ENCODE assay signal across 23 cellular contexts in genomic region chr9:134970198-134970597, GRCh38. TPM values are rescaled to one million over a fixed set of nuclear protein-coding genes. Genes with fewer than 3 reads are reported as not detected.
DNase-seq lines count a peak whose midpoint lies in the region; ATAC-seq, FAIRE-seq and TF ChIP-seq lines count a peak whose summit lies in the region.
"Had no signal": no experiment of that assay in that cellular context is flagged by ENCODE, and none has a peak within 500 bp of the region (broad histone marks: within the 10 kb centered on the region; RNA-seq: fewer than 3 reads in every experiment).

No MANE protein-coding gene starts in this region.

- in situ Hi-C loops in K562 (cut with MboI), result no loop called here

- FAIRE-seq in K562 (lab: Jason Lieb, UNC), result no peak
- FAIRE-seq: A549, D721Med, G401.6, GM12891, GM19239 had no signal

- intact Hi-C loops in K562 (cut with micrococcal nuclease), result no loop called here

- H3K4me3 ChIP-seq in HEK293 (ENCODE audit: low read depth, low read length), result no peak overlapping the region
- H3K4me3 ChIP-seq in K562, result no peak overlapping the region
- H3K4me3 ChIP-seq in neural progenitor cell, result no peak overlapping the region
- H3K4me3 ChIP-seq: A549; BLaER1 treated with 17β-estradiol and CSF1 and Interleukin-3, amounts not matched to agents 10 nM and 100 nM had no signal

- H3K27ac ChIP-seq in HEK293 (ENCODE audit: extremely low read depth, low read depth, low read length), result no peak overlapping the region
- no peak overlapping the region for H3K27ac ChIP-seq in K562 (ENCODE audit: extremely low read depth, low read depth, low read length)
- H3K27ac ChIP-seq in neural progenitor cell, result no peak overlapping the region
- H3K27ac ChIP-seq: 22Rv1; A549; BLaER1 treated with 17β-estradiol and CSF1 and Interleukin-3, amounts not matched to agents 10 nM and 100 nM; C4-2B had no signal

- peaks cover 6% of the 10 kb centered on the region for H3K27me3 Mint-ChIP-seq in neural progenitor cell (ENCODE audit: insufficient read depth, low read depth)

- peak overlapping the region; percentile 6 for H3K4me3 Mint-ChIP-seq in neural progenitor cell
- H3K4me3 Mint-ChIP-seq: B cell; CD4-positive, alpha-beta T cell; CD8-positive, alpha-beta T cell had no signal

- H3K9me3 Mint-ChIP-seq in neural progenitor cell, result no peaks in the 10 kb centered on the region
- H3K9me3 Mint-ChIP-seq: CD4-positive, alpha-beta T cell; CD8-positive, alpha-beta T cell had no signal

- H3K79me2 ChIP-seq in K562 (ENCODE audit: control insufficient read depth, insufficient read depth, low read length) (no peaks in the 10 kb centered on the region), neural progenitor cell (ENCODE audit: low read depth) (no peaks in the 10 kb centered on the region)

- no peak for TF ChIP-seq RAD21 in K562 (CRISPR knock-in tag; conservative IDR thresholded peaks at IDR 0.05 in 1 of 2, IDR thresholded peaks at IDR 0.05 in 1 of 2)

- POLR2A ChIA-PET in HEK293 (lab: Yijun Ruan, JAX) (no interaction called here), K562 (lab: Yijun Ruan, JAX) (no interaction called here)

- TF ChIP-seq POLR2A in K562 (conservative IDR thresholded peaks at IDR 0.05), result no peak

- no peaks in the 10 kb centered on the region for H3K36me3 ChIP-seq in HEK293 (ENCODE audit: control insufficient read depth in 2 of 2, insufficient read depth in 1 of 2, low read length in 2 of 2)
- no peaks in the 10 kb centered on the region for H3K36me3 ChIP-seq in K562 (ENCODE audit: control insufficient read depth, insufficient read depth, low read length)
- H3K36me3 ChIP-seq in neural progenitor cell, result no peaks in the 10 kb centered on the region
- H3K36me3 ChIP-seq: BLaER1 treated with 17β-estradiol and CSF1 and Interleukin-3, amounts not matched to agents 10 nM and 100 nM had no signal

- TF ChIP-seq CTCF in HEK293 (tag by site-specific recombination; IDR thresholded peaks at IDR 0.05) (no peak), K562 (IDR thresholded peaks at IDR 0.05 in 2 of 3, conservative IDR thresholded peaks at IDR 0.05 in 1 of 3; ENCODE audit: insufficient read depth in 2 of 3, low read depth in 1 of 3, low read length in 3 of 3) (no peak), neural progenitor cell (IDR thresholded peaks at IDR 0.05) (no peak)

- H3K9ac ChIP-seq in K562 (ENCODE audit: insufficient read depth in 1 of 2, low read depth in 2 of 2, low read length in 2 of 2), result no peak overlapping the region
- no peak overlapping the region for H3K9ac ChIP-seq in neural progenitor cell
- H3K9ac ChIP-seq: BLaER1 treated with 17β-estradiol and CSF1 and Interleukin-3, amounts not matched to agents 10 nM and 100 nM had no signal

- no peaks in the 10 kb centered on the region for H3K9me3 ChIP-seq in HEK293 (ENCODE audit: control insufficient read depth, insufficient read depth, low read depth, low read length)
- no peaks in the 10 kb centered on the region for H3K9me3 ChIP-seq in K562 (replicated peaks; ENCODE audit: control insufficient read depth, insufficient read depth, low read depth, low read length)
- H3K9me3 ChIP-seq in neural progenitor cell (ENCODE audit: low read depth), result no peaks in the 10 kb centered on the region
- H3K9me3 ChIP-seq: A549; BLaER1 treated with 17β-estradiol and CSF1 and Interleukin-3, amounts not matched to agents 10 nM and 100 nM; Caco-2 had no signal

- no peak overlapping the region for H3K27ac Mint-ChIP-seq in neural progenitor cell
- H3K27ac Mint-ChIP-seq: B cell; CD4-positive, alpha-beta T cell; CD8-positive, alpha-beta T cell had no signal

- H3K4me2 ChIP-seq in K562 (ENCODE audit: insufficient read depth, low read length), result no peak overlapping the region
- no peak overlapping the region for H3K4me2 ChIP-seq in neural progenitor cell
- H3K4me2 ChIP-seq: A549; BLaER1 treated with 17β-estradiol and CSF1 and Interleukin-3, amounts not matched to agents 10 nM and 100 nM had no signal

- no peaks in the 10 kb centered on the region for H3K36me3 Mint-ChIP-seq in neural progenitor cell
- H3K36me3 Mint-ChIP-seq: CD8-positive, alpha-beta T cell had no signal

- H3F3A ChIP-seq in neural progenitor cell (ENCODE audit: low read depth), result peaks cover 10% of the 10 kb centered on the region

- CTCF ChIA-PET in HEK293 (lab: Yijun Ruan, JAX), result no interaction called here
- CTCF ChIA-PET in K562 (lab: Yijun Ruan, JAX; ENCODE audit: low intra/inter-chr PET ratio), result no interaction called here

- no peak for ATAC-seq in K562
- ATAC-seq in HG03135 (IDR thresholded peaks at IDR 0.05; ENCODE audit: unreplicated experiment), result no peak
- no peak for ATAC-seq in GM21825 (IDR thresholded peaks at IDR 0.05; ENCODE audit: unreplicated experiment)
- ATAC-seq in GM21717 (IDR thresholded peaks at IDR 0.05; ENCODE audit: unreplicated experiment), result no peak
- ATAC-seq: A549; CD8-positive, alpha-beta T cell had no signal

- WGBS in K562 (ENCODE audit: insufficient coverage, low coverage, missing lambda C conversion rate), result 34% methylated on average over 6 of the region's 6 CpGs

- H3K27me3 ChIP-seq in K562 (ENCODE audit: control insufficient read depth in 2 of 2, insufficient read depth in 2 of 2, low read length in 2 of 2) (peaks cover 0 to 23% of the 10 kb centered on the region in 2 experiments; a peak in 2 of 5 replicates), neural progenitor cell (no peaks in the 10 kb centered on the region)

- H3K9me1 ChIP-seq in K562 (ENCODE audit: control insufficient read depth, insufficient read depth, low read length), result no peaks in the 10 kb centered on the region

- no peaks in the 10 kb centered on the region; the same call in 1 of the 2 replicates for H4K20me1 ChIP-seq in K562 (replicated peaks; ENCODE audit: control insufficient read depth, insufficient read depth, low read length)
- no peaks in the 10 kb centered on the region for H4K20me1 ChIP-seq in neural progenitor cell (ENCODE audit: low read depth)
- H4K20me1 ChIP-seq: BLaER1 treated with 17β-estradiol and CSF1 and Interleukin-3, amounts not matched to agents 10 nM and 100 nM had no signal

- BruUV-seq in K562 (replicated peaks; lab: Mats Ljungman, UMichigan), result no TSS peak

- H2AFZ ChIP-seq in K562 (ENCODE audit: low read depth, low read length) (no peak overlapping the region), neural progenitor cell (replicated peaks) (no peak overlapping the region)

- H3K4me1 ChIP-seq in HEK293 (ENCODE audit: control insufficient read depth, insufficient read depth, low read length), result no peaks in the 10 kb centered on the region
- no peaks in the 10 kb centered on the region for H3K4me1 ChIP-seq in K562 (replicated peaks in 1 of 2; ENCODE audit: control insufficient read depth in 2 of 2, insufficient read depth in 2 of 2, low read length in 2 of 2)
- peaks cover 18% of the 10 kb centered on the region for H3K4me1 ChIP-seq in neural progenitor cell
- H3K4me1 ChIP-seq: A549, Caco-2 had no signal

- DNase-seq in K562 (ENCODE audit: extremely low read depth in 1 of 4, low spot score in 3 of 4), result no peak
- no peak for DNase-seq in neural progenitor cell (ENCODE audit: low spot score)
- DNase-seq: AML-193; Calu3; CD8-positive, alpha-beta T cell; DMS79 treated with DMSO at 0.1 percent for 48 hours had no signal

- H3K4me1 Mint-ChIP-seq in neural progenitor cell, result peaks cover 18% of the 10 kb centered on the region
- H3K4me1 Mint-ChIP-seq: B cell had no signal

- TF ChIP-seq EP300 in K562 (IDR thresholded peaks at IDR 0.05; ENCODE audit: low read length), result no peak

TF ChIP-seq in HEK293, 187 proteins besides CTCF, POLR2A, EP300 and RAD21:
- no peak for TF ChIP-seq ZNF639 (tag by site-specific recombination; IDR thresholded peaks at IDR 0.05)
- TF ChIP-seq ZNF24 (tag by site-specific recombination; IDR thresholded peaks at IDR 0.05), result peak; percentile 56; the same call in 1 of the 2 replicates
TF ChIP-seq in HEK293: peak in this region for 1.

TF ChIP-seq in K562, 482 proteins besides CTCF, POLR2A, EP300 and RAD21:
- TF ChIP-seq NR1H2 (CRISPR knock-in tag; IDR thresholded peaks at IDR 0.05) (no peak), ZNF24 (IDR thresholded peaks at IDR 0.05) (peak; percentile 94)

RNA-seq across cellular contexts. Expression of gene FCN1, which starts 52.5 kb away (rescaled TPM):
- total RNA-seq in K562 (2011; cell fraction: chromatin; rRNA removed; ENCODE audit: low replicate concordance), result not detected in 2 replicates
- total RNA-seq in K562 (2011; cell fraction: nucleolus; rRNA removed), result not detected in 2 replicates
- not detected in 2 replicates for total RNA-seq in K562 (2011; cell fraction: nucleoplasm; rRNA removed)
- not detected in 2 replicates for total RNA-seq in K562 (2014; rRNA removed)
- not detected in 2 replicates for total RNA-seq in K562 (2014; rRNA removed; fragmentation: Illumina TruSeq; extraction: Trizol)
- not detected in 2 replicates for total RNA-seq in K562 (2015; rRNA removed; fragmentation: Illumina TruSeq; extraction: Trizol)
- total RNA-seq in K562 (2021), result not detected in 2 replicates
- not detected in 2 replicates for polyA plus RNA-seq in K562 (2011; rRNA removed)
- not detected in 2 replicates for polyA plus RNA-seq in K562 (2011; cell fraction: cytosol; rRNA removed)
- polyA plus RNA-seq in K562 (2011; cell fraction: nucleus; rRNA removed), result not detected in 2 replicates
- not detected in 2 replicates for polyA plus RNA-seq in K562 (2012)
- not detected in 2 replicates for polyA plus RNA-seq in K562 (2014; fragmentation: Illumina TruSeq; extraction: Trizol)
- polyA plus RNA-seq in K562 (2014; fragmentation: Nextera tagmentation; extraction: Ambion mirVana), result not detected
- not detected in 2 replicates for polyA plus RNA-seq in K562 (2014; rRNA removed)
- not detected in 2 replicates for polyA minus RNA-seq in K562 (2011; rRNA and poly(A)+ RNA removed)
- polyA minus RNA-seq in K562 (2011; cell fraction: cytosol; rRNA and poly(A)+ RNA removed), result not detected in 2 replicates
- not detected in 2 replicates for polyA minus RNA-seq in K562 (2011; cell fraction: nucleus; rRNA and poly(A)+ RNA removed)
- not detected in 2 replicates for total RNA-seq in neural progenitor cell (ENCODE audit: low replicate concordance)
- total RNA-seq: A172, Caco-2, Calu3 had no signal
- polyA plus RNA-seq: A549, BJ had no signal

Comparison
In these comparisons a context has a peak if more than half of its experiments do, and no peak if none do; other contexts are left out.
1. Of the 44 proteins assayed by ChIP-seq in both K562 and HEK293: peak only in K562: none; only in HEK293: none; in both: ZNF24; in neither: 43.